4 cellular contexts compared by ENCODE assay signal in genomic region chr12:129489277-129489676, GRCh38.
"Had no signal": no experiment of that assay in that cellular context is flagged by ENCODE, and none has a peak within 500 bp of the region (broad histone marks: within the 10 kb centered on the region; RNA-seq: fewer than 3 reads in every experiment).

No MANE protein-coding gene starts in this region.

- H3K4me3 ChIP-seq: GM23338 had no signal

- ATAC-seq: GM23338 had no signal

- DNase-seq: H9, HCEC 1CT, IMR-90 had no signal
